Comparison of ENCODE assay signal across 23 cellular contexts in the genomic region with DNA sequence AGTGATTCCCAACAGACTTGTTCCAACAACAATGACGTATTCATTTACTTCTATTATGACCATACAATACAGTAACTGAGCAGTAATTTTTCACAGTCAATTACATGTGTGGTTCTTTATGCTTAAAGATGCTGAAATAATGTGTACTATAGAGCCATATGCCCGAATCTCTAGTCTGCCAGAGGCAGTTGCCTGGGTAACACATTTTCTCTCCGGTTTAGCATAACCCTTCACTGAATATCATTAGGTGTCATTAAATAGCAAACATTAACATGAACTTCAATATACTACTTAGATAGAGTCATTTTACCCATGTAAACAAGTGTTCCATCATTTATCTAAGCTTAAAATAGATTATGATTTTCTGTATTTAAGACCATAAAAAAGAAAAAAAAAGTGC.
DNase-seq lines count a peak whose midpoint lies in the region; ATAC-seq and TF ChIP-seq lines count a peak whose summit lies in the region.
"Had no signal": no experiment of that assay in that cellular context is flagged by ENCODE, and none has a peak within 500 bp of the region (broad histone marks: within the 10 kb centered on the region; RNA-seq: fewer than 3 reads in every experiment).

No MANE protein-coding gene starts in this region.

- TF ChIP-seq POLR2A in lower leg skin (IDR thresholded peaks at IDR 0.05): no peak

- intact Hi-C loops in lower leg skin (cut with DNase I; ENCODE audit: low total_unique reads): no loop called here

- no peak for ATAC-seq in HG03280 (IDR thresholded peaks at IDR 0.05; ENCODE audit: unreplicated experiment)
- ATAC-seq: activated naive CD4-positive, alpha-beta T cell treated with anti-CD3 and anti-CD28 coated beads, Interleukin-2, amount 50 U/mL, for 72 hours; HepG2; left ventricle myocardium superior; natural killer cell had no signal

- DNase-seq in DMS79 treated with DMSO at 0.1 percent for 48 hours (lab: John Stamatoyannopoulos, UW): peak; percentile 15
- DNase-seq in NCI-H146 treated with DMSO at 0.1 percent for 48 hours (lab: John Stamatoyannopoulos, UW; ENCODE audit: unreplicated experiment): peak; percentile 88
- peak; percentile 8 for DNase-seq in NCI-H345 (lab: John Stamatoyannopoulos, UW)
- DNase-seq in cerebellar cortex (ENCODE audit: low spot score): peak; percentile 12
- no peak for DNase-seq in activated CD4-positive, CD25-positive, alpha-beta regulatory T cell treated with anti-CD3 and anti-CD28 coated beads, Interleukin-2, amount 50 U/mL, for 72 hours
- DNase-seq in lower leg skin (ENCODE audit: low spot score in 2 of 2): no peak
- DNase-seq in DMS153 treated with DMSO at 0.1 percent for 48 hours (lab: John Stamatoyannopoulos, UW; ENCODE audit: unreplicated experiment): no peak
- DNase-seq: ACHN; activated CD4-positive, alpha-beta T cell treated with anti-CD3 and anti-CD28 coated beads, Interleukin-2, amount 50 U/mL, for 1 hour; anterior cingulate cortex; caudate nucleus; islet precursor cell; Kasumi-1; left ventricle myocardium superior; midbrain; natural killer cell; NCI-H524; SK-N-SH had no signal

- H3K4me3 ChIP-seq in lower leg skin (ENCODE audit: low read depth, poor library complexity, severe bottlenecking): no peak overlapping the region
- H3K4me3 ChIP-seq: BLaER1, smooth muscle cell had no signal

- TF ChIP-seq CTCF in lower leg skin (IDR thresholded peaks at IDR 0.05): no peak

- 85% methylated on average over 3 of the region's 3 CpGs for WGBS in lower leg skin, 2 donors

Comparison
In these comparisons a context has a peak if more than half of its experiments do, and no peak if none do; other contexts are left out.
1. DNase-seq: peak in DMS79 treated with DMSO at 0.1 percent for 48 hours (single experiment), NCI-H146 treated with DMSO at 0.1 percent for 48 hours (single experiment), NCI-H345 (single experiment) and cerebellar cortex (single experiment); none in activated CD4-positive, CD25-positive, alpha-beta regulatory T cell treated with anti-CD3 and anti-CD28 coated beads, Interleukin-2, amount 50 U/mL, for 72 hours (single experiment), lower leg skin (0 of 2) and DMS153 treated with DMSO at 0.1 percent for 48 hours (single experiment).